11 cellular contexts compared by ENCODE assay signal in the genomic region with DNA sequence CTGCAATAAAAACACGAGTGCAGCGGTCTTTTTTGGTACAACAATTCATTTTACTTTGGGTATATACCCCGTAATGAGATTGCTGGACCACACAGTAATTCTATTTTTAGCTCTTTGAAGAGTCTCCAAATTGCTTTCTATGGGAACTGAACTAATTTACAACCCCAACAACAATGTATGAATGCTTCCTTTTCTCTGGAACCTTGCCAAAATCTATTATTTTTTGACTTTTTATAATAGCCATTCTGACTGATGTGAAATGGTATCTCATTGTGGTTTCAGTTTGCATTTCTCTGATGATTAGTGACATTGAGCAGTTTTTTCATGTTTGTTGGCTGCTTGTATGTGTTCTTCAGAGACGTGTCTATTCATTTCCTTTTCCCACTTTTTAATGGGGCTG.
"Had no signal": no experiment of that assay in that cellular context is flagged by ENCODE, and none has a peak within 500 bp of the region (broad histone marks: within the 10 kb centered on the region; RNA-seq: fewer than 3 reads in every experiment).

No MANE protein-coding gene starts in this region.

- DNase-seq: activated CD4-positive, alpha-beta memory T cell treated with anti-CD3 and anti-CD28 coated beads, Interleukin-2, amount 10 ng/mL, durations not matched to agents 7 days and 5 days; activated CD8-positive, alpha-beta memory T cell treated with anti-CD3 and anti-CD28 coated beads, Interleukin-2, amount 50 U/mL, for 4 hours; colonic mucosa; effector memory CD4-positive, alpha-beta T cell; naive B cell; pancreas; stimulated activated CD4-positive, alpha-beta T cell treated with anti-CD3 and anti-CD28 coated beads, Interleukin-15, amount 100 ng/mL, for 24 hours; stimulated activated CD4-positive, alpha-beta T cell treated with anti-CD3 and anti-CD28 coated beads, Interleukin-4, amount 100 ng/mL, for 24 hours; T1000; upper lobe of right lung had no signal

- ATAC-seq: gastroesophageal sphincter, pancreas, upper lobe of right lung had no signal
